In the genomic region with DNA sequence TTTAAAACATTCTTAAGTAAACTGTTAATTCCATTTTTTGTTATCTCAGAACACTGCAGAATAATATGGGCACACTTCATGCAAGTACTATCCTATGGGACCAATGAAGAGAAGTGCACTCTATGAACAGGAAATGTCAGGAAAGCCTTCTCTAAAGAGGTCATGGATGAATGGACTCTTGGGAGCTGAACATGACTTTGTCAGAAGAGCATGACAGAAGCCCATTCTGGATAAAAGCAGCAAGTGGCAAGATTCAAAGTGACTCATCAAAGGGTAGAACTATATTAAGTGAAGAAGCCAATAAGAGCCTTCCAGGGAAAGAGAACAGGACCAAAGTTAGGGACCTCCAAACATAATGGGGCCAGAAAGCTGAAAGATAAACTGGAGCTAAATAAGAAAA, we compare ENCODE assay signal across 18 cellular contexts.
A peak's percentile ranks its signal among the peaks of the same experiment; 100 is the strongest.
DNase-seq lines count a peak whose midpoint lies in the region; TF ChIP-seq lines count a peak whose summit lies in the region.
"Had no signal": no experiment of that assay in that cellular context is flagged by ENCODE, and none has a peak within 500 bp of the region (broad histone marks: within the 10 kb centered on the region; RNA-seq: fewer than 3 reads in every experiment).

No MANE protein-coding gene starts in this region.

- no peak overlapping the region for H2AFZ ChIP-seq in mesenchymal stem cell (ENCODE audit: low read depth, low read length)
- H2AFZ ChIP-seq: GM23338 had no signal

- H3K79me1 ChIP-seq in mesenchymal stem cell (replicated peaks; ENCODE audit: low read length, poor library complexity, severe bottlenecking) = peaks cover 4% of the 10 kb centered on the region

- H3K36me3 Mint-ChIP-seq in activated CD4-positive, alpha-beta memory T cell treated with anti-CD3 and anti-CD28 coated beads for 36 hours = peaks cover 12% of the 10 kb centered on the region
- H3K36me3 Mint-ChIP-seq in activated CD4-positive, alpha-beta memory T cell treated with anti-CD3 and anti-CD28 coated beads, Interleukin-2, amount 10 ng/mL, durations not matched to agents 7 days and 5 days (ENCODE audit: low read depth) = peaks cover 66% of the 10 kb centered on the region
- H3K36me3 Mint-ChIP-seq in HFFc6 (ENCODE audit: low read depth) = peaks cover 11% of the 10 kb centered on the region; the same call in 1 of the 2 replicates

- POLR2A ChIA-PET in activated CD4-positive, alpha-beta memory T cell treated with anti-CD3 and anti-CD28 coated beads for 36 hours (lab: Charles Lee) = interaction anchor here (2.2 kb wide), 1 partner anchor 8 kb away, joined by 11 read pairs; no protein-coding TSS in a partner anchor
- POLR2A ChIA-PET in activated CD4-positive, alpha-beta memory T cell treated with anti-CD3 and anti-CD28 coated beads, Interleukin-2, amount 10 ng/mL, durations not matched to agents 7 days and 5 days (lab: Charles Lee) = interaction anchor here (1.5 kb wide), 1 partner anchor 9 kb away, joined by 8 read pairs; no protein-coding TSS in a partner anchor

- H4K8ac ChIP-seq in mesenchymal stem cell (ENCODE audit: low read length) = no peak overlapping the region

- no peak for TF ChIP-seq CTCF in HFFc6 (IDR thresholded peaks at IDR 0.05)
- no peak for TF ChIP-seq CTCF in BE2C (IDR thresholded peaks at IDR 0.05; ENCODE audit: low read depth, low read length)

- no peak overlapping the region for H3K23ac ChIP-seq in mesenchymal stem cell (ENCODE audit: low read length in 2 of 2)

- no peaks in the 10 kb centered on the region for H3K27me3 Mint-ChIP-seq in activated CD4-positive, alpha-beta memory T cell treated with anti-CD3 and anti-CD28 coated beads for 36 hours
- no peaks in the 10 kb centered on the region for H3K27me3 Mint-ChIP-seq in activated CD4-positive, alpha-beta memory T cell treated with anti-CD3 and anti-CD28 coated beads, Interleukin-2, amount 10 ng/mL, durations not matched to agents 7 days and 5 days
- 0 out of 2 replicates have a peak, but pooled peaks cover 1% of the 10 kb centered on the region for H3K27me3 Mint-ChIP-seq in HFFc6 (ENCODE audit: insufficient read depth)

- H3K27ac Mint-ChIP-seq in activated CD4-positive, alpha-beta memory T cell treated with anti-CD3 and anti-CD28 coated beads for 36 hours = peak overlapping the region; percentile 82
- H3K27ac Mint-ChIP-seq in activated CD4-positive, alpha-beta memory T cell treated with anti-CD3 and anti-CD28 coated beads, Interleukin-2, amount 10 ng/mL, durations not matched to agents 7 days and 5 days = no peak overlapping the region
- H3K27ac Mint-ChIP-seq in HFFc6 = peak overlapping the region; percentile 33
- H3K27ac Mint-ChIP-seq: GM23338 had no signal

- H3K4me1 Mint-ChIP-seq in activated CD4-positive, alpha-beta memory T cell treated with anti-CD3 and anti-CD28 coated beads for 36 hours (ENCODE audit: low read depth) = peaks cover 85% of the 10 kb centered on the region
- peaks cover 74% of the 10 kb centered on the region for H3K4me1 Mint-ChIP-seq in activated CD4-positive, alpha-beta memory T cell treated with anti-CD3 and anti-CD28 coated beads, Interleukin-2, amount 10 ng/mL, durations not matched to agents 7 days and 5 days
- H3K4me1 Mint-ChIP-seq in HFFc6 (ENCODE audit: low read depth) = peaks cover 63% of the 10 kb centered on the region
- H3K4me1 Mint-ChIP-seq: GM23338 had no signal

- intact Hi-C loops in activated CD4-positive, alpha-beta memory T cell treated with anti-CD3 and anti-CD28 coated beads for 36 hours (cut with micrococcal nuclease) = loop anchor here (1.0 to 10.0 kb wide), 3 partner anchors 9 to 954 kb away; partner anchors contain the start of genes FNIP1 and IRF1

- H3K9ac ChIP-seq in mesenchymal stem cell (ENCODE audit: low read length) = no peak overlapping the region

- no peaks in the 10 kb centered on the region for H3K9me3 ChIP-seq in BE2C
- no peaks in the 10 kb centered on the region for H3K9me3 ChIP-seq in mesenchymal stem cell (ENCODE audit: control insufficient read depth, low read length)
- H3K9me3 ChIP-seq: neutrophil, right lobe of liver had no signal

- no peak overlapping the region for H3K4me3 ChIP-seq in BE2C (ENCODE audit: low read depth, low read length)
- no peak overlapping the region for H3K4me3 ChIP-seq in mesenchymal stem cell (ENCODE audit: insufficient read depth in 1 of 2, low read depth in 1 of 2, low read length in 2 of 2)
- H3K4me3 ChIP-seq: GM23338, right lobe of liver had no signal

- no peak for DNase-seq in activated CD4-positive, alpha-beta memory T cell treated with anti-CD3 and anti-CD28 coated beads for 36 hours
- no peak for DNase-seq in activated CD4-positive, alpha-beta memory T cell treated with anti-CD3 and anti-CD28 coated beads, Interleukin-2, amount 10 ng/mL, durations not matched to agents 7 days and 5 days
- DNase-seq in HFFc6 (no peak), RPMI7951 (ENCODE audit: low read depth) (peak; percentile 9), myocyte (ENCODE audit: low read depth) (peak; percentile 34), NOMO-1 treated with dmso at 0.1 percent for 144 hours (lab: John Stamatoyannopoulos, UW; ENCODE audit: unreplicated experiment) (no peak), BE2C (no peak), mesenchymal stem cell (no peak)
- DNase-seq: amniotic stem cell; cerebellar nuclear complex; immature natural killer cell; mesendoderm; right lobe of liver; stimulated activated CD4-positive, alpha-beta T cell treated with anti-CD3 and anti-CD28 coated beads, Interleukin-2, amount 100 ng/mL, for 48 hours; stimulated activated CD8-positive, alpha-beta memory T cell treated with anti-CD3 and anti-CD28 coated beads, Interleukin-4, amount 100 ng/mL, for 48 hours had no signal

- no peak overlapping the region for H2BK5ac ChIP-seq in mesenchymal stem cell (ENCODE audit: low read depth, low read length, poor library complexity, severe bottlenecking)

- H4K91ac ChIP-seq in mesenchymal stem cell (ENCODE audit: low read length) = no peak overlapping the region

- no peak overlapping the region for H3K4me2 ChIP-seq in mesenchymal stem cell (ENCODE audit: low read length, poor library complexity, severe bottlenecking)
- H3K4me2 ChIP-seq: GM23338 had no signal

- no peaks in the 10 kb centered on the region; the same call in 1 of the 2 replicates for H3K36me3 ChIP-seq in BE2C
- H3K36me3 ChIP-seq in mesenchymal stem cell (ENCODE audit: control insufficient read depth in 1 of 2, insufficient read depth in 2 of 2, low read depth in 1 of 2, low read length in 2 of 2) = no peaks in the 10 kb centered on the region
- H3K36me3 ChIP-seq: right lobe of liver had no signal

- no peaks in the 10 kb centered on the region for H3K9me3 Mint-ChIP-seq in activated CD4-positive, alpha-beta memory T cell treated with anti-CD3 and anti-CD28 coated beads for 36 hours
- H3K9me3 Mint-ChIP-seq in activated CD4-positive, alpha-beta memory T cell treated with anti-CD3 and anti-CD28 coated beads, Interleukin-2, amount 10 ng/mL, durations not matched to agents 7 days and 5 days = no peaks in the 10 kb centered on the region
- H3K9me3 Mint-ChIP-seq in HFFc6 = no peaks in the 10 kb centered on the region
- H3K9me3 Mint-ChIP-seq: GM23338, immature natural killer cell had no signal

- CTCF ChIA-PET in activated CD4-positive, alpha-beta memory T cell treated with anti-CD3 and anti-CD28 coated beads for 36 hours (lab: Charles Lee) = interaction anchor here (0.8 kb wide), 1 partner anchor 9 kb away, joined by 5 read pairs; no protein-coding TSS in a partner anchor
- CTCF ChIA-PET in activated CD4-positive, alpha-beta memory T cell treated with anti-CD3 and anti-CD28 coated beads, Interleukin-2, amount 10 ng/mL, durations not matched to agents 7 days and 5 days (lab: Charles Lee) = interaction anchor here (2.4 kb wide), 1 partner anchor 8 kb away, joined by 9 read pairs; no protein-coding TSS in a partner anchor

- no peak overlapping the region for H2AK5ac ChIP-seq in mesenchymal stem cell (ENCODE audit: low read length, severe bottlenecking)

- H3K27me3 ChIP-seq in BE2C = no peaks in the 10 kb centered on the region
- H3K27me3 ChIP-seq in mesenchymal stem cell (ENCODE audit: control insufficient read depth in 1 of 2, insufficient read depth in 1 of 2, low read length in 2 of 2) = no peaks in the 10 kb centered on the region
- H3K27me3 ChIP-seq: neutrophil, right lobe of liver had no signal

- no peak overlapping the region for H2BK120ac ChIP-seq in mesenchymal stem cell (ENCODE audit: low read depth, low read length)

- no peak overlapping the region for H3K27ac ChIP-seq in mesenchymal stem cell (ENCODE audit: low read length, poor library complexity, severe bottlenecking)
- H3K27ac ChIP-seq: neutrophil, right lobe of liver, VCaP had no signal

- no peak overlapping the region for H3K14ac ChIP-seq in mesenchymal stem cell (ENCODE audit: low read length in 2 of 2)

- no peak overlapping the region for H2BK12ac ChIP-seq in mesenchymal stem cell (ENCODE audit: low read length in 2 of 2)

- no peak overlapping the region for H3K4me3 Mint-ChIP-seq in activated CD4-positive, alpha-beta memory T cell treated with anti-CD3 and anti-CD28 coated beads for 36 hours
- no peak overlapping the region for H3K4me3 Mint-ChIP-seq in activated CD4-positive, alpha-beta memory T cell treated with anti-CD3 and anti-CD28 coated beads, Interleukin-2, amount 10 ng/mL, durations not matched to agents 7 days and 5 days
- no peak overlapping the region for H3K4me3 Mint-ChIP-seq in HFFc6
- H3K4me3 Mint-ChIP-seq: GM23338, immature natural killer cell had no signal

- no peak overlapping the region for H3K4ac ChIP-seq in mesenchymal stem cell (ENCODE audit: low read depth in 1 of 2, low read length in 2 of 2)

- H3K18ac ChIP-seq in mesenchymal stem cell (ENCODE audit: low read depth in 1 of 2, low read length in 2 of 2) = no peak overlapping the region

- no peak overlapping the region for H2BK15ac ChIP-seq in mesenchymal stem cell (ENCODE audit: low read depth, poor library complexity, severe bottlenecking)

- H3K4me1 ChIP-seq in BE2C = peaks cover 11% of the 10 kb centered on the region; the same call in 1 of the 2 replicates
- H3K4me1 ChIP-seq in mesenchymal stem cell (ENCODE audit: control insufficient read depth, insufficient read depth, low read depth, low read length) = no peaks in the 10 kb centered on the region

Comparison
In these comparisons a context has a peak if more than half of its experiments do, and no peak if none do; other contexts are left out.
1. DNase-seq: peak in RPMI7951 (single experiment) and myocyte (single experiment); none in activated CD4-positive, alpha-beta memory T cell treated with anti-CD3 and anti-CD28 coated beads for 36 hours (single experiment), activated CD4-positive, alpha-beta memory T cell treated with anti-CD3 and anti-CD28 coated beads, Interleukin-2, amount 10 ng/mL, durations not matched to agents 7 days and 5 days (single experiment), HFFc6 (single experiment), NOMO-1 treated with dmso at 0.1 percent for 144 hours (single experiment), BE2C (single experiment) and mesenchymal stem cell (single experiment).